In genomic region chr2:107384426-107384825, GRCh38 we compare ENCODE assay signal across 17 cellular contexts.
DNase-seq lines count a peak whose midpoint lies in the region; ATAC-seq and TF ChIP-seq lines count a peak whose summit lies in the region.
"Had no signal": no experiment of that assay in that cellular context is flagged by ENCODE, and none has a peak within 500 bp of the region (broad histone marks: within the 10 kb centered on the region; RNA-seq: fewer than 3 reads in every experiment).

No MANE protein-coding gene starts in this region.

- H2AK5ac ChIP-seq in neuronal stem cell (ENCODE audit: low read depth, low read length) = no peak overlapping the region

- H2AFZ ChIP-seq in neuronal stem cell (ENCODE audit: low read length) = no peak overlapping the region
- H2AFZ ChIP-seq: GM23248 had no signal

- no peak overlapping the region for H2BK12ac ChIP-seq in neuronal stem cell (ENCODE audit: low read length)

- H3K23ac ChIP-seq in neuronal stem cell (ENCODE audit: low read depth, low read length, poor library complexity) = no peak overlapping the region

- H4K8ac ChIP-seq in neuronal stem cell (ENCODE audit: low read depth, low read length) = no peak overlapping the region

- no peak for ATAC-seq in HG02973 (IDR thresholded peaks at IDR 0.05; ENCODE audit: unreplicated experiment)

- no peaks in the 10 kb centered on the region for H3K79me1 ChIP-seq in neuronal stem cell (ENCODE audit: low read depth, low read length)

- H2BK15ac ChIP-seq in neuronal stem cell (ENCODE audit: low read length) = no peak overlapping the region

- no peak for TF ChIP-seq CTCF in GM10248 (IDR thresholded peaks at IDR 0.05; ENCODE audit: control extremely low read depth, extremely low read depth, low read depth, missing control alignments)

- H3K18ac ChIP-seq in neuronal stem cell (ENCODE audit: low read length) = peak overlapping the region; percentile 8

- no peaks in the 10 kb centered on the region for H3K36me3 ChIP-seq in neuronal stem cell (replicated peaks in 1 of 2; ENCODE audit: control insufficient read depth in 2 of 2, insufficient read depth in 2 of 2, low read length in 2 of 2)

- H2BK5ac ChIP-seq in neuronal stem cell (ENCODE audit: low read length) = no peak overlapping the region

- no peaks in the 10 kb centered on the region for H3K27me3 ChIP-seq in neuronal stem cell (ENCODE audit: control insufficient read depth in 3 of 3, insufficient read depth in 3 of 3, low read depth in 1 of 3, low read length in 3 of 3)

- DNase-seq in NCI-H82 (lab: John Stamatoyannopoulos, UW) = peak; percentile 35
- no peak for DNase-seq in NCI-H82 treated with DMSO at 0.1 percent for 48 hours (lab: John Stamatoyannopoulos, UW; ENCODE audit: unreplicated experiment)
- DNase-seq in SK-N-DZ (ENCODE audit: low spot score) = peak; percentile 51
- DNase-seq in neuronal stem cell (ENCODE audit: low spot score) = no peak
- no peak for DNase-seq in GM10248 (ENCODE audit: extremely low spot score)
- no peak for DNase-seq in activated CD4-positive, CD25-positive, alpha-beta regulatory T cell treated with anti-CD3 and anti-CD28 coated beads, Interleukin-2, amount 50 U/mL, for 72 hours
- DNase-seq: C1 segment of cervical spinal cord; Calu3; CD4-positive, alpha-beta memory T cell; COR-L47; DMS53; DMS79 treated with DMSO at 0.1 percent for 48 hours; GF-D8; GM23248; H7; HCEC 1CT had no signal

- CTCF ChIA-PET in GM10248 (lab: Yijun Ruan, JAX) = no interaction called here

- no peak overlapping the region for H4K91ac ChIP-seq in neuronal stem cell (ENCODE audit: low read depth, low read length, poor library complexity)

- peaks cover 0 to 3% of the 10 kb centered on the region in 2 donors for H3K4me1 ChIP-seq in neuronal stem cell (ENCODE audit: control insufficient read depth in 2 of 2, insufficient read depth in 1 of 2, low read depth in 1 of 2, low read length in 2 of 2)

- WGBS in neuronal stem cell (ENCODE audit: extremely low coverage in 2 of 2, insufficient read length in 2 of 2, insufficient replicate concordance in 1 of 2), 2 donors = no CpG with 5 or more reads among the region's 2 CpGs

- H3K4me3 ChIP-seq in neuronal stem cell (ENCODE audit: low read length in 2 of 2) = no peak overlapping the region
- H3K4me3 ChIP-seq: GM23248 had no signal

- H3K27ac ChIP-seq in neuronal stem cell (replicated peaks; ENCODE audit: low read length) = no peak overlapping the region
- H3K27ac ChIP-seq: GM23248 had no signal

- POLR2A ChIA-PET in GM10248 (lab: Yijun Ruan, JAX) = no interaction called here

- H3K4me2 ChIP-seq in neuronal stem cell (ENCODE audit: insufficient read depth, low read length, poor library complexity, severe bottlenecking) = no peak overlapping the region

- no peak overlapping the region for H3K9ac ChIP-seq in neuronal stem cell (ENCODE audit: low read depth, low read length, poor library complexity)
- H3K9ac ChIP-seq: GM23248 had no signal

- no peak overlapping the region for H2BK120ac ChIP-seq in neuronal stem cell (ENCODE audit: low read depth, low read length)

- H3K14ac ChIP-seq in neuronal stem cell (ENCODE audit: low read length) = no peak overlapping the region

- H3K4ac ChIP-seq in neuronal stem cell (ENCODE audit: low read length) = no peak overlapping the region

- H3K9me3 ChIP-seq in neuronal stem cell (replicated peaks in 1 of 2; ENCODE audit: control insufficient read depth in 2 of 2, insufficient read depth in 1 of 2, low read depth in 1 of 2, low read length in 2 of 2) = peaks cover 0 to 5% of the 10 kb centered on the region in 2 donors

Comparison
In these comparisons a context has a peak if more than half of its experiments do, and no peak if none do; other contexts are left out.
1. DNase-seq: peak in NCI-H82 (single experiment) and SK-N-DZ (single experiment); none in NCI-H82 treated with DMSO at 0.1 percent for 48 hours (single experiment), neuronal stem cell (single experiment), GM10248 (single experiment) and activated CD4-positive, CD25-positive, alpha-beta regulatory T cell treated with anti-CD3 and anti-CD28 coated beads, Interleukin-2, amount 50 U/mL, for 72 hours (single experiment).